ENCODE assay signal across 16 cellular contexts in genomic region chr6:130810307-130811030, GRCh38. TPM values are rescaled to one million over a fixed set of nuclear protein-coding genes. Genes with fewer than 3 reads are reported as not detected.
A peak's percentile ranks its signal among the peaks of the same experiment; 100 is the strongest.
DNase-seq lines count a peak whose midpoint lies in the region; ATAC-seq and TF ChIP-seq lines count a peak whose summit lies in the region.
"Had no signal": no experiment of that assay in that cellular context is flagged by ENCODE, and none has a peak within 500 bp of the region (broad histone marks: within the 10 kb centered on the region; RNA-seq: fewer than 3 reads in every experiment).

No MANE protein-coding gene starts in this region.

- CTCF ChIA-PET in AG04450 (lab: Charles Lee) = no interaction called here

- H3K4me3 ChIP-seq in AG04450 (ENCODE audit: low read depth, low read length) (no peak overlapping the region), suprapubic skin (no peak overlapping the region)
- H3K4me3 ChIP-seq: heart left ventricle, MG63, SJSA1, testis had no signal

- H3K27ac ChIP-seq in AG04450 (ENCODE audit: low read depth, low read length) (no peak overlapping the region), suprapubic skin (no peak overlapping the region)
- H3K27ac ChIP-seq: heart left ventricle, SJSA1, testis had no signal

- no peak for TF ChIP-seq EP300 in suprapubic skin (IDR thresholded peaks at IDR 0.05)

- ATAC-seq in GM18511 (IDR thresholded peaks at IDR 0.05; ENCODE audit: unreplicated experiment) = no peak
- ATAC-seq: heart left ventricle had no signal

- H3K27me3 ChIP-seq in AG04450 (ENCODE audit: control insufficient read depth, insufficient read depth, low read length) (no peaks in the 10 kb centered on the region), suprapubic skin (no peaks in the 10 kb centered on the region)
- H3K27me3 ChIP-seq: MG63, SJSA1, testis had no signal

- no peaks in the 10 kb centered on the region for H3K9me3 ChIP-seq in AG04450 (ENCODE audit: control insufficient read depth, insufficient read depth, low read length)
- no peaks in the 10 kb centered on the region for H3K9me3 ChIP-seq in suprapubic skin
- H3K9me3 ChIP-seq: Caco-2, heart left ventricle, MG63, SJSA1, testis had no signal

- H3K36me3 ChIP-seq in suprapubic skin = no peaks in the 10 kb centered on the region
- H3K36me3 ChIP-seq: heart left ventricle, MG63, SJSA1 had no signal

- DNase-seq in AG04450 (ENCODE audit: low read depth, low spot score) (peak; percentile 6), HCEC 1CT (peak; percentile 37), astrocyte of the hippocampus (ENCODE audit: low read depth, low spot score) (peak; percentile 46), kidney glomerular epithelial cell (lab: John Stamatoyannopoulos, UW) (peak; percentile 5), LoVo (ENCODE audit: low spot score) (no peak), suprapubic skin (ENCODE audit: low spot score in 2 of 2) (no peak), NAMALWA (ENCODE audit: low spot score) (no peak)
- DNase-seq: ACHN; activated CD4-positive, alpha-beta memory T cell treated with anti-CD3 and anti-CD28 coated beads for 36 hours; Caco-2; heart left ventricle; MG63; testis had no signal

- POLR2A ChIA-PET in AG04450 (lab: Yijun Ruan, JAX) = no interaction called here

- TF ChIP-seq POLR2A in suprapubic skin (IDR thresholded peaks at IDR 0.05) = no peak

- TF ChIP-seq CTCF in AG04450 (IDR thresholded peaks at IDR 0.05; ENCODE audit: low read depth, low read length) = no peak
- no peak for TF ChIP-seq CTCF in suprapubic skin (IDR thresholded peaks at IDR 0.05)

- WGBS in suprapubic skin = 35% methylated on average over 9 of the region's 9 CpGs

- no peaks in the 10 kb centered on the region for H3K4me1 ChIP-seq in suprapubic skin
- H3K4me1 ChIP-seq: heart left ventricle, testis had no signal

RNA-seq across cellular contexts. Expression of gene SMLR1, which starts 16.7 kb away (rescaled TPM):
- not detected in 2 replicates for polyA plus RNA-seq in AG04450 (2011; rRNA removed)
- polyA minus RNA-seq in AG04450 (2011; rRNA and poly(A)+ RNA removed) = not detected in 2 replicates
- total RNA-seq in suprapubic skin = not detected
- total RNA-seq: activated CD4-positive, alpha-beta memory T cell treated with anti-CD3 and anti-CD28 coated beads for 36 hours; heart left ventricle; HT1080; SJSA1 had no signal
- polyA plus RNA-seq: heart left ventricle had no signal

Comparison
In these comparisons a context has a peak if more than half of its experiments do, and no peak if none do; other contexts are left out.
1. DNase-seq: peak in AG04450 (single experiment), HCEC 1CT (single experiment), astrocyte of the hippocampus (single experiment) and kidney glomerular epithelial cell (single experiment); none in LoVo (single experiment), suprapubic skin (0 of 2) and NAMALWA (single experiment).